ENCODE assay signal across 8 cellular contexts in the genomic region with DNA sequence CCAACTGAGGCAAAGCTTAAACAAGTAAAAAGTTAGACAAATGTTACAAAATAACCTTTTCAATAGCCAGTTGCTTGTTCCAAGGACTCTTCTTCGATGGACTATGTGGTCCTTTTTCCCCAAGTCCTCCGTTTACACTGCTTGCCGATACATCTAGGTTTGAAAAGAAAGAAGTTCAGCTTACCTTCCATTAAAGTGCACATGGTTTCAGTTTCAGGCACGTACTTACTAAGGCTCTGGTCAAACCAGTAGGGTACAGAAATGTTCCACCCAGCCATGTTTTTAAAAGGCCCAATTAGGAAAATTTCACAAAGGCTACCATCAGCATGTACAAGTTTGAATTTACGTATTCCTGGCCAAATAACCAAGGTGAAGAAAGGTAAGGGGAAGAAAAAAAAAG. TPM values are rescaled to one million over a fixed set of nuclear protein-coding genes. Genes with fewer than 3 reads are reported as not detected.
A peak's percentile ranks its signal among the peaks of the same experiment; 100 is the strongest.
DNase-seq lines count a peak whose midpoint lies in the region; ATAC-seq, FAIRE-seq and TF ChIP-seq lines count a peak whose summit lies in the region.

No MANE protein-coding gene starts in this region.

- DNase-seq in right atrium auricular region (ENCODE audit: low spot score) (no peak), left ventricle myocardium superior (no peak), T1000 (lab: John Stamatoyannopoulos, UW) (no peak), D721Med (ENCODE audit: insufficient read length, low spot score) (no peak)
- no peak for DNase-seq in T-helper 2 cell treated with Interferon-gamma antibody and Interleukin-4, amounts not matched to agents 5 μg/mL and 100 μg/mL, for 36 hours (ENCODE audit: low spot score)
- DNase-seq in stimulated activated effector memory CD8-positive, alpha-beta T cell treated with anti-CD3 and anti-CD28 coated beads, Interleukin-12 subunit alpha, Interleukin-12 subunit beta, amount 100 ng/mL, for 72 hours (ENCODE audit: low spot score in 2 of 2), result no peak

- H3K4me3 ChIP-seq in right atrium auricular region (peak overlapping the region; percentile 96 to 97), gastroesophageal sphincter (peak overlapping the region; percentile 82 to 94)

- no peaks in the 10 kb centered on the region for H3K9me3 Mint-ChIP-seq in T-helper 2 cell treated with Interferon-gamma antibody and Interleukin-4, amounts not matched to agents 5 μg/mL and 100 μg/mL, for 36 hours
- H3K9me3 Mint-ChIP-seq in stimulated activated effector memory CD8-positive, alpha-beta T cell treated with anti-CD3 and anti-CD28 coated beads, Interleukin-12 subunit alpha, Interleukin-12 subunit beta, amount 100 ng/mL, for 72 hours, result no peaks in the 10 kb centered on the region

- H3K27ac ChIP-seq in right atrium auricular region (peak overlapping the region in 1 of 2 donors; percentile 100), gastroesophageal sphincter (peak overlapping the region in 3 of 4 donors; percentile 25 to 99 (median 98))

- H3K27me3 ChIP-seq in right atrium auricular region, result no peaks in the 10 kb centered on the region
- H3K27me3 ChIP-seq in gastroesophageal sphincter, result no peaks in the 10 kb centered on the region

- intact Hi-C loops in left ventricle myocardium superior (cut with micrococcal nuclease), result no loop called here

- H3K9me3 ChIP-seq in right atrium auricular region (no peaks in the 10 kb centered on the region), gastroesophageal sphincter (no peaks in the 10 kb centered on the region)

- H3K36me3 ChIP-seq in right atrium auricular region, result peaks cover 56% of the 10 kb centered on the region
- H3K36me3 ChIP-seq in gastroesophageal sphincter, result peaks cover 0 to 57% of the 10 kb centered on the region in 2 donors

- TF ChIP-seq CTCF in right atrium auricular region (IDR thresholded peaks at IDR 0.05) (no peak), gastroesophageal sphincter (IDR thresholded peaks at IDR 0.05) (no peak), D721Med (IDR thresholded peaks at IDR 0.05; ENCODE audit: insufficient read depth, missing control alignments) (no peak)

- no peak for FAIRE-seq in D721Med (lab: Jason Lieb, UNC)

- H3K4me1 ChIP-seq in right atrium auricular region (peaks cover 0 to 57% of the 10 kb centered on the region in 2 donors), gastroesophageal sphincter (peaks cover 3 to 75% (median 36%) of the 10 kb centered on the region in 3 donors)

- H3K27ac Mint-ChIP-seq in T-helper 2 cell treated with Interferon-gamma antibody and Interleukin-4, amounts not matched to agents 5 μg/mL and 100 μg/mL, for 36 hours, result peak overlapping the region; percentile 98
- peak overlapping the region; percentile 99 for H3K27ac Mint-ChIP-seq in stimulated activated effector memory CD8-positive, alpha-beta T cell treated with anti-CD3 and anti-CD28 coated beads, Interleukin-12 subunit alpha, Interleukin-12 subunit beta, amount 100 ng/mL, for 72 hours

- WGBS in gastroesophageal sphincter (ENCODE audit: low coverage in 1 of 2), 2 donors, result 11 to 12% methylated on average over 5 of the region's 5 CpGs

- TF ChIP-seq EP300 in gastroesophageal sphincter (IDR thresholded peaks at IDR 0.05), result no peak

- ATAC-seq in left ventricle myocardium superior, result no peak
- ATAC-seq in gastroesophageal sphincter, result no peak
- no peak for ATAC-seq in stimulated activated effector memory CD8-positive, alpha-beta T cell treated with anti-CD3 and anti-CD28 coated beads, Interleukin-12 subunit alpha, Interleukin-12 subunit beta, amount 100 ng/mL, for 72 hours
- ATAC-seq in GM19455 (IDR thresholded peaks at IDR 0.05; ENCODE audit: unreplicated experiment), result no peak

- peaks cover 36% of the 10 kb centered on the region for H3K4me1 Mint-ChIP-seq in T-helper 2 cell treated with Interferon-gamma antibody and Interleukin-4, amounts not matched to agents 5 μg/mL and 100 μg/mL, for 36 hours (ENCODE audit: low read depth)
- peaks cover 37% of the 10 kb centered on the region for H3K4me1 Mint-ChIP-seq in stimulated activated effector memory CD8-positive, alpha-beta T cell treated with anti-CD3 and anti-CD28 coated beads, Interleukin-12 subunit alpha, Interleukin-12 subunit beta, amount 100 ng/mL, for 72 hours

- no peaks in the 10 kb centered on the region for H3K27me3 Mint-ChIP-seq in T-helper 2 cell treated with Interferon-gamma antibody and Interleukin-4, amounts not matched to agents 5 μg/mL and 100 μg/mL, for 36 hours (ENCODE audit: low read depth)

- H3K36me3 Mint-ChIP-seq in T-helper 2 cell treated with Interferon-gamma antibody and Interleukin-4, amounts not matched to agents 5 μg/mL and 100 μg/mL, for 36 hours (ENCODE audit: low read depth), result peaks cover 51% of the 10 kb centered on the region
- H3K36me3 Mint-ChIP-seq in stimulated activated effector memory CD8-positive, alpha-beta T cell treated with anti-CD3 and anti-CD28 coated beads, Interleukin-12 subunit alpha, Interleukin-12 subunit beta, amount 100 ng/mL, for 72 hours, result peaks cover 89% of the 10 kb centered on the region

- H3K4me3 Mint-ChIP-seq in T-helper 2 cell treated with Interferon-gamma antibody and Interleukin-4, amounts not matched to agents 5 μg/mL and 100 μg/mL, for 36 hours, result peak overlapping the region; percentile 96
- H3K4me3 Mint-ChIP-seq in stimulated activated effector memory CD8-positive, alpha-beta T cell treated with anti-CD3 and anti-CD28 coated beads, Interleukin-12 subunit alpha, Interleukin-12 subunit beta, amount 100 ng/mL, for 72 hours, result peak overlapping the region; percentile 93

- no peak for TF ChIP-seq POLR2A in gastroesophageal sphincter (IDR thresholded peaks at IDR 0.05)

RNA-seq across cellular contexts. Expression of a gene that starts 2.1 kb away (rescaled TPM):
- total RNA-seq in right atrium auricular region (100 to 1,000 TPM in 1 of 2 donors, 10 to 100 TPM in 1; 78.3 to 135 TPM), left ventricle myocardium superior (78.0 TPM), gastroesophageal sphincter (100 to 1,000 TPM; 106 to 194 (median 148) TPM)

RNA-seq across cellular contexts. Expression of a gene that starts 2.9 kb away (rescaled TPM):
- total RNA-seq in right atrium auricular region (10 to 100 TPM; 24.8 to 29.3 TPM), left ventricle myocardium superior (21.3 TPM), gastroesophageal sphincter (10 to 100 TPM; 18.4 to 27.8 (median 20.9) TPM)

RNA-seq across cellular contexts. Expression of a gene that starts 8.4 kb away (rescaled TPM):
- total RNA-seq in right atrium auricular region, result 10 to 100 TPM; 22.6 to 26.8 TPM
- total RNA-seq in left ventricle myocardium superior, result 21.0 TPM
- total RNA-seq in gastroesophageal sphincter, result 10 to 100 TPM; 19.2 to 52.6 (median 25.1) TPM

RNA-seq across cellular contexts. Expression of a gene that starts 8.6 kb away (rescaled TPM):
- total RNA-seq in right atrium auricular region (10 to 100 TPM; 35.0 to 37.4 TPM), left ventricle myocardium superior (68.6 TPM), gastroesophageal sphincter (10 to 100 TPM; 39.0 to 53.8 (median 47.2) TPM)

RNA-seq across cellular contexts. Expression of a gene that starts 24.2 kb away (rescaled TPM):
- 100 to 1,000 TPM; 440 to 644 TPM for total RNA-seq in right atrium auricular region
- total RNA-seq in left ventricle myocardium superior, result 364 TPM
- 100 to 1,000 TPM; 333 to 451 (median 412) TPM for total RNA-seq in gastroesophageal sphincter
